ENCODE assay signal across 15 cellular contexts in genomic region chr1:167434306-167434705, GRCh38.
"Had no signal": no experiment of that assay in that cellular context is flagged by ENCODE, and none has a peak within 500 bp of the region (broad histone marks: within the 10 kb centered on the region; RNA-seq: fewer than 3 reads in every experiment).

No MANE protein-coding gene starts in this region.

- DNase-seq: activated CD4-positive, alpha-beta T cell treated with anti-CD3 and anti-CD28 coated beads for 48 hours; activated naive CD4-positive, alpha-beta T cell treated with anti-CD3 and anti-CD28 coated beads for 36 hours; aorta; hypothalamus; midbrain; spleen; stimulated activated CD4-positive, alpha-beta T cell treated with anti-CD3 and anti-CD28 coated beads, Interleukin-1b, Interleukin-23, amount 100 ng/mL, for 48 hours; stimulated activated naive CD4-positive, alpha-beta T cell; T-helper 9 cell; upper lobe of right lung; WERI-Rb-1 had no signal

- H3K9me3 Mint-ChIP-seq: activated naive CD4-positive, alpha-beta T cell treated with anti-CD3 and anti-CD28 coated beads for 36 hours had no signal

- H3K27ac ChIP-seq: breast epithelium, esophagus muscularis mucosa, prostate gland, upper lobe of right lung, WERI-Rb-1 had no signal

- H3K4me3 Mint-ChIP-seq: activated naive CD4-positive, alpha-beta T cell treated with anti-CD3 and anti-CD28 coated beads for 36 hours had no signal

- H3K4me1 ChIP-seq: breast epithelium, prostate gland had no signal

- ATAC-seq: sciatic nerve, upper lobe of right lung had no signal

- H3K36me3 ChIP-seq: breast epithelium, esophagus muscularis mucosa, prostate gland, upper lobe of right lung, WERI-Rb-1 had no signal

- H3K9me3 ChIP-seq: breast epithelium, esophagus muscularis mucosa, prostate gland, spleen, upper lobe of right lung had no signal

- H3K4me3 ChIP-seq: breast epithelium, esophagus muscularis mucosa, prostate gland, spleen, upper lobe of right lung had no signal

- H3K27ac Mint-ChIP-seq: activated naive CD4-positive, alpha-beta T cell treated with anti-CD3 and anti-CD28 coated beads for 36 hours had no signal
